In genomic region chr12:115857923-115858322, GRCh38 we compare ENCODE assay signal across 18 cellular contexts.
DNase-seq lines count a peak whose midpoint lies in the region; ATAC-seq, FAIRE-seq and TF ChIP-seq lines count a peak whose summit lies in the region.
"Had no signal": no experiment of that assay in that cellular context is flagged by ENCODE, and none has a peak within 500 bp of the region (broad histone marks: within the 10 kb centered on the region; RNA-seq: fewer than 3 reads in every experiment).

No MANE protein-coding gene starts in this region.

- WGBS in H1 (ENCODE audit: extremely low coverage in 1 of 2, insufficient coverage in 1 of 2, insufficient read length in 1 of 2, insufficient replicate concordance in 2 of 2, low coverage in 1 of 2, low lambda C conversion rate in 2 of 2, missing lambda C conversion rate in 1 of 2), 2 experiments: 89% methylated on average over 3 of the region's 3 CpGs; no CpG with 5 or more reads in 1 of the 2 experiments
- WGBS in mesenchymal stem cell: 80% methylated on average over 3 of the region's 3 CpGs
- 74 to 82% methylated on average over 3 of the region's 3 CpGs for WGBS in upper lobe of left lung, 2 donors

- H3K4ac ChIP-seq in H1 (replicated peaks; ENCODE audit: insufficient read length, low read depth, low read length) (no peak overlapping the region), mesenchymal stem cell (ENCODE audit: low read depth in 1 of 2, low read length in 2 of 2) (no peak overlapping the region)

- H4K5ac ChIP-seq in H1 (ENCODE audit: insufficient read length, low read depth, low read length): no peak overlapping the region

- intact Hi-C loops in HCT116 (cut with micrococcal nuclease): no loop called here

- H4K20me1 ChIP-seq in HCT116 (ENCODE audit: insufficient read depth): no peaks in the 10 kb centered on the region
- H4K20me1 ChIP-seq in H1 (replicated peaks in 1 of 2; ENCODE audit: control insufficient read depth in 1 of 2, insufficient read depth in 2 of 2, low read length in 2 of 2): no peaks in the 10 kb centered on the region

- H2AK5ac ChIP-seq in H1 (ENCODE audit: low read depth, low read length) (no peak overlapping the region), mesenchymal stem cell (ENCODE audit: low read length, severe bottlenecking) (no peak overlapping the region)

- no peaks in the 10 kb centered on the region for H3K9me2 ChIP-seq in HCT116 (ENCODE audit: insufficient read depth)

- ATAC-seq in HCT116: peak; percentile 25; the same call in 1 of the 2 replicates
- peak in 1 of 2 donors; percentile 24 for ATAC-seq in upper lobe of left lung (ENCODE audit: low FRiP score in 2 of 2)

- TF ChIP-seq POLR2A in HCT116 (IDR thresholded peaks at IDR 0.05; ENCODE audit: borderline replicate concordance, extremely low read depth, insufficient read depth, insufficient read length): no peak
- TF ChIP-seq POLR2A in H1 (IDR thresholded peaks at IDR 0.05; ENCODE audit: control extremely low read depth in 1 of 2, low read depth in 2 of 2, low read length in 2 of 2): no peak
- no peak for TF ChIP-seq POLR2A in upper lobe of left lung (IDR thresholded peaks at IDR 0.05)

- TF ChIP-seq EP300 in H1 (IDR thresholded peaks at IDR 0.05; ENCODE audit: borderline replicate concordance in 1 of 2, low read depth in 2 of 2, low read length in 2 of 2) (no peak), upper lobe of left lung (IDR thresholded peaks at IDR 0.05) (peak in 3 of 4 donors; percentile 39 to 95 (median 90))

- TF ChIP-seq CTCF in HCT116 (IDR thresholded peaks at IDR 0.05 in 2 of 3, conservative IDR thresholded peaks at IDR 0.05 in 1 of 3; ENCODE audit: borderline replicate concordance in 1 of 3, insufficient read depth in 1 of 3, low read depth in 2 of 3, low read length in 2 of 3) (no peak), H1 (IDR thresholded peaks at IDR 0.05; ENCODE audit: control extremely low read depth in 1 of 3, insufficient read depth in 1 of 3, low read depth in 1 of 3, low read length in 3 of 3) (no peak), upper lobe of left lung (IDR thresholded peaks at IDR 0.05) (no peak)

- peaks cover 3% of the 10 kb centered on the region; the same call in 1 of the 2 replicates for H3K27me3 ChIP-seq in HCT116 (ENCODE audit: insufficient read depth, low read length)
- no peaks in the 10 kb centered on the region for H3K27me3 ChIP-seq in H1 (replicated peaks in 1 of 4; ENCODE audit: control insufficient read depth in 3 of 4, extremely low read depth in 1 of 4, insufficient read depth in 3 of 4, low read length in 3 of 4)
- peaks cover 0 to 29% of the 10 kb centered on the region in 2 experiments for H3K27me3 ChIP-seq in mesenchymal stem cell (ENCODE audit: control insufficient read depth in 1 of 2, insufficient read depth in 1 of 2, low read length in 2 of 2)
- H3K27me3 ChIP-seq in upper lobe of left lung: no peaks in the 10 kb centered on the region

- no peaks in the 10 kb centered on the region for H3K23me2 ChIP-seq in H1 (ENCODE audit: low read depth, low read length)

- RAD21 ChIA-PET in HCT116 (lab: Charles Lee; ENCODE audit: low non-redundant PET in 1 of 2, low total read pairs in 2 of 2, uncharacterized antibody in 2 of 2, unreplicated experiment in 2 of 2): interaction anchor here in 1 of 2 experiments (0.6 kb wide), 1 partner anchor 1194 kb away, joined by 6 read pairs; no protein-coding TSS in a partner anchor

- no peak overlapping the region for H2BK20ac ChIP-seq in H1 (ENCODE audit: low read length)

- H2BK15ac ChIP-seq in H1 (ENCODE audit: low read length): no peak overlapping the region
- no peak overlapping the region for H2BK15ac ChIP-seq in mesenchymal stem cell (ENCODE audit: low read depth, poor library complexity, severe bottlenecking)

- H4K8ac ChIP-seq in H1 (ENCODE audit: extremely low read depth, insufficient read depth, low read length) (no peak overlapping the region), mesenchymal stem cell (ENCODE audit: low read length) (no peak overlapping the region)

- H3K23ac ChIP-seq in H1 (ENCODE audit: insufficient read length) (no peak overlapping the region), mesenchymal stem cell (ENCODE audit: low read length in 2 of 2) (no peak overlapping the region)

- H3K9ac ChIP-seq in HCT116 (ENCODE audit: low read length): no peak overlapping the region
- no peak overlapping the region for H3K9ac ChIP-seq in H1 (replicated peaks in 1 of 4; ENCODE audit: extremely low read depth in 1 of 4, low read depth in 3 of 4, low read length in 3 of 4)
- H3K9ac ChIP-seq in mesenchymal stem cell (ENCODE audit: low read length): no peak overlapping the region

- no peak overlapping the region for H3K18ac ChIP-seq in H1 (ENCODE audit: extremely low read depth, low read length)
- no peak overlapping the region for H3K18ac ChIP-seq in mesenchymal stem cell (ENCODE audit: low read depth in 1 of 2, low read length in 2 of 2)

- DNase-seq in HCT116 (ENCODE audit: low read depth, low spot score) (no peak), H1 (ENCODE audit: low read depth in 1 of 2, low spot score in 2 of 2) (no peak), mesenchymal stem cell (no peak), upper lobe of left lung (peak in 1 of 2 donors; percentile 26), NCI-H345 treated with DMSO at 0.1 percent for 48 hours (lab: John Stamatoyannopoulos, UW; ENCODE audit: unreplicated experiment) (no peak), DMS 273 treated with DMSO at 0.1 percent for 48 hours (lab: John Stamatoyannopoulos, UW) (no peak), activated gamma-delta T cell treated with Interleukin-2 at 50 U/mL for 16 hours (no peak)
- DNase-seq: ACHN; AML-193; Caco-2; CD4-positive, CD25-positive, alpha-beta regulatory T cell; EL; NCI-H1105 treated with DMSO at 0.1 percent for 48 hours; NCI-H187; NCI-H345; NCI-H69; NK-92 treated with Interleukin-12 subunit alpha and Interleukin-12 subunit beta, amount 100 ng/mL, for 24 hours; SIG-M5 had no signal

- CTCF ChIA-PET in HCT116 (lab: Charles Lee) (interaction anchor here (1.0 to 1.4 kb wide), 4 partner anchors 13 to 851 kb away, joined by 3 to 4 read pairs (median 4); no protein-coding TSS in a partner anchor), H1 (lab: Charles Lee; ENCODE audit: partially characterized antibody) (interaction anchor here (1.8 to 3.5 kb wide), 6 partner anchors 8 to 60 kb away, joined by 4 to 23 read pairs (median 6); no protein-coding TSS in a partner anchor)

- POLR2A ChIA-PET in HCT116 (lab: Charles Lee): no interaction called here
- POLR2A ChIA-PET in H1 (lab: Charles Lee; ENCODE audit: partially characterized antibody): no interaction called here

- H3K27ac ChIP-seq in HCT116 (ENCODE audit: low read depth, low read length) (no peak overlapping the region), H1 (ENCODE audit: low read depth, low read length) (no peak overlapping the region), mesenchymal stem cell (ENCODE audit: low read length, poor library complexity, severe bottlenecking) (no peak overlapping the region), upper lobe of left lung (peak overlapping the region in 1 of 4 donors; percentile 48)

- H3K36me3 ChIP-seq in HCT116 (ENCODE audit: control insufficient read depth in 1 of 2, insufficient read depth in 2 of 2, low read length in 2 of 2) (no peaks in the 10 kb centered on the region), H1 (ENCODE audit: control insufficient read depth in 2 of 4, insufficient read depth in 4 of 4, low read length in 3 of 4) (no peaks in the 10 kb centered on the region), mesenchymal stem cell (ENCODE audit: control insufficient read depth in 1 of 2, insufficient read depth in 2 of 2, low read depth in 1 of 2, low read length in 2 of 2) (no peaks in the 10 kb centered on the region), upper lobe of left lung (no peaks in the 10 kb centered on the region)

- no peak overlapping the region for H2AFZ ChIP-seq in HCT116 (ENCODE audit: low read depth, low read length, poor library complexity, severe bottlenecking)
- H2AFZ ChIP-seq in H1 (ENCODE audit: low read length): peak overlapping the region; percentile 14; the same call in 1 of the 2 replicates
- no peak overlapping the region for H2AFZ ChIP-seq in mesenchymal stem cell (ENCODE audit: low read depth, low read length)

- no peak overlapping the region for H3K4me2 ChIP-seq in HCT116 (ENCODE audit: low read length)
- H3K4me2 ChIP-seq in H1 (ENCODE audit: insufficient read depth in 1 of 2, low read depth in 2 of 2, low read length in 2 of 2): no peak overlapping the region
- no peak overlapping the region for H3K4me2 ChIP-seq in mesenchymal stem cell (ENCODE audit: low read length, poor library complexity, severe bottlenecking)

- H2BK5ac ChIP-seq in H1 (ENCODE audit: low read depth, low read length) (no peak overlapping the region), mesenchymal stem cell (ENCODE audit: low read depth, low read length, poor library complexity, severe bottlenecking) (no peak overlapping the region)

- H3K9me3 ChIP-seq in HCT116 (ENCODE audit: control insufficient read depth in 1 of 2, insufficient read depth in 1 of 2, low read depth in 1 of 2, low read length in 2 of 2): no peaks in the 10 kb centered on the region
- no peaks in the 10 kb centered on the region for H3K9me3 ChIP-seq in H1 (ENCODE audit: insufficient read depth in 2 of 2, low read depth in 1 of 2, low read length in 1 of 2)
- no peaks in the 10 kb centered on the region for H3K9me3 ChIP-seq in mesenchymal stem cell (ENCODE audit: control insufficient read depth, low read length)
- no peaks in the 10 kb centered on the region for H3K9me3 ChIP-seq in upper lobe of left lung
- H3K9me3 ChIP-seq: Caco-2 had no signal

- no peaks in the 10 kb centered on the region for H3K4me1 ChIP-seq in HCT116 (ENCODE audit: control insufficient read depth in 1 of 2, insufficient read depth in 2 of 2, low read length in 2 of 2)
- no peaks in the 10 kb centered on the region; a peak in 1 of 7 replicates for H3K4me1 ChIP-seq in H1 (replicated peaks in 1 of 4; ENCODE audit: control insufficient read depth in 3 of 4, insufficient read depth in 4 of 4, low read length in 3 of 4)
- no peaks in the 10 kb centered on the region for H3K4me1 ChIP-seq in mesenchymal stem cell (ENCODE audit: control insufficient read depth, insufficient read depth, low read depth, low read length)
- peaks cover 0 to 10% (median 0%) of the 10 kb centered on the region in 4 donors for H3K4me1 ChIP-seq in upper lobe of left lung
- H3K4me1 ChIP-seq: Caco-2 had no signal

- H3K4me3 ChIP-seq in HCT116 (replicated peaks in 1 of 2; ENCODE audit: low read depth in 1 of 2, low read length in 2 of 2) (no peak overlapping the region), H1 (ENCODE audit: extremely low read depth in 1 of 4, insufficient read depth in 2 of 4, low read depth in 3 of 4, low read length in 4 of 4) (no peak overlapping the region), mesenchymal stem cell (ENCODE audit: insufficient read depth in 1 of 2, low read depth in 1 of 2, low read length in 2 of 2) (no peak overlapping the region), upper lobe of left lung (no peak overlapping the region)

- no peak overlapping the region for H4K91ac ChIP-seq in H1 (replicated peaks; ENCODE audit: insufficient read length, low read length)
- peak overlapping the region; percentile 2 for H4K91ac ChIP-seq in mesenchymal stem cell (ENCODE audit: low read length)

- H2BK12ac ChIP-seq in H1 (ENCODE audit: low read depth, low read length): no peak overlapping the region
- H2BK12ac ChIP-seq in mesenchymal stem cell (ENCODE audit: low read length in 2 of 2): no peak overlapping the region

- H3K79me2 ChIP-seq in HCT116 (ENCODE audit: insufficient read depth, low read length) (no peaks in the 10 kb centered on the region), H1 (ENCODE audit: control insufficient read depth in 1 of 2, insufficient read depth in 2 of 2, low read length in 2 of 2) (no peaks in the 10 kb centered on the region)

- H3K79me1 ChIP-seq in H1 (ENCODE audit: low read depth, low read length): no peaks in the 10 kb centered on the region
- no peaks in the 10 kb centered on the region for H3K79me1 ChIP-seq in mesenchymal stem cell (replicated peaks; ENCODE audit: low read length, poor library complexity, severe bottlenecking)

- TF ChIP-seq RAD21 in HCT116 (IDR thresholded peaks at IDR 0.05; ENCODE audit: low read depth) (no peak), H1 (IDR thresholded peaks at IDR 0.05 in 1 of 2, conservative IDR thresholded peaks at IDR 0.05 in 1 of 2; ENCODE audit: low read depth in 2 of 2, low read length in 2 of 2) (no peak)

- H2BK120ac ChIP-seq in H1 (replicated peaks; ENCODE audit: low read depth, low read length) (no peak overlapping the region), mesenchymal stem cell (ENCODE audit: low read depth, low read length) (no peak overlapping the region)

- no peak overlapping the region for H3K14ac ChIP-seq in H1 (ENCODE audit: insufficient read length)
- no peak overlapping the region for H3K14ac ChIP-seq in mesenchymal stem cell (ENCODE audit: low read length in 2 of 2)

- no peak overlapping the region for H3K56ac ChIP-seq in H1 (replicated peaks; ENCODE audit: insufficient read length, low read depth, low read length)

- BruUV-seq in HCT116 (replicated peaks; lab: Mats Ljungman, UMichigan): no TSS peak

- no peak for FAIRE-seq in H1 (lab: Jason Lieb, UNC)
